11 cellular contexts compared by ENCODE assay signal in the genomic region with DNA sequence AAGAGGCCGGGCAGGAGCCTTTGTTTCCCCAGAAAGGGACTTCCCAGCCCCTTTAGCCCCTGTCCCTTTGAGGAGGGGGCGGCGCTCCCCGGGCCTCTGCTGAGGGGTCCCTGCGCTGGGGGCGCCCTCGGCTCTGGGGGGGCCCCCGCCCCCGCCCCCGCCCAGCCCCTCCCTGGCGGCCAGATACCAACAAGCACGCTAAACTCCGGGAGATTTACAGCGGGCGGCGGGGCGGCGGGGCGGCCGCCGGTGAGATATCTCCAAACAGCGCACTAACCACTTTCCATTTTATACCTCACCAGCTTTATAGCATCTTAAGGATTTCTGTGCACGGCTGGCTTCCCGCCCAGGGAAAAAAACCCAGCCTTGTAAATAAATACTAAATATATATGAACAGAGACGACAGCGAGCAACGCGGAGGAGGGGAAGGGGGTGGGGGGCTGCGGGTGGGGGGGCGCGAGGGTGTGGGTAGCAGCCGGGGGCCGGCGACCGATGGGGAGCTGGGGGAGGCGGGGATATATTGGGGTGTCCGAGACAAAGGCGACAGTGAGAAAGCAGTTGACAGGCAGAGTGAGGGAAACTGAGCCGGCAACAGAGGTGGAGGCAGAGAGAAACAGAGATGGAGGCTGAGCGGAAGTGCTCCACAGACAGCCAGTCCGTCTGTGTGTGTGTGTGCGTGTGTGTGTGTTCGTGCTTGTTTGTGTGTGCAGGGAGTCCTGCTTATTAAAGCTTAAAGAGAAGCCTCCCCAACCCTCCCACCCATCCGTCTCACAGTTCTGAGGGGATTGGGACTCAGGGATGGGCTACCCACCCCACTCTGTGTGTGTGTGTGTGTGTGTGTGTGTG.
DNase-seq lines count a peak whose midpoint lies in the region; ATAC-seq and TF ChIP-seq lines count a peak whose summit lies in the region.
"Had no signal": no experiment of that assay in that cellular context is flagged by ENCODE, and none has a peak within 500 bp of the region (broad histone marks: within the 10 kb centered on the region; RNA-seq: fewer than 3 reads in every experiment).

No MANE protein-coding gene starts in this region.

- H3K79me1 ChIP-seq in trophoblast cell (ENCODE audit: low read length), result no peaks in the 10 kb centered on the region

- H4K12ac ChIP-seq in trophoblast cell (ENCODE audit: low read depth, low read length), result no peak overlapping the region

- no peaks in the 10 kb centered on the region for H3K9me3 Mint-ChIP-seq in GM23338
- H3K9me3 Mint-ChIP-seq in activated naive CD8-positive, alpha-beta T cell treated with anti-CD3 and anti-CD28 coated beads, Interleukin-2, amount 50 U/mL, for 24 hours, result no peaks in the 10 kb centered on the region
- H3K9me3 Mint-ChIP-seq: brain had no signal

- no peaks in the 10 kb centered on the region for H3F3A ChIP-seq in GM23338 (replicated peaks; ENCODE audit: low read depth)

- H3K4me2 ChIP-seq in GM23338 (peak overlapping the region; percentile 38; the same call in 1 of the 2 replicates), trophoblast cell (ENCODE audit: low read length) (no peak overlapping the region)

- no peak overlapping the region for H2BK120ac ChIP-seq in trophoblast cell (ENCODE audit: insufficient read depth, low read length, poor library complexity)

- peak overlapping the region; percentile 17; the same call in 1 of the 2 replicates for H3K4me3 ChIP-seq in GM23338
- H3K4me3 ChIP-seq in trophoblast cell (ENCODE audit: low read depth, low read length), result no peak overlapping the region
- H3K4me3 ChIP-seq: esophagus muscularis mucosa, uterus had no signal

- H3K4me1 Mint-ChIP-seq in GM23338, result peaks cover 23% of the 10 kb centered on the region
- no peaks in the 10 kb centered on the region for H3K4me1 Mint-ChIP-seq in activated naive CD8-positive, alpha-beta T cell treated with anti-CD3 and anti-CD28 coated beads, Interleukin-2, amount 50 U/mL, for 24 hours
- H3K4me1 Mint-ChIP-seq: brain had no signal

- H3K9me3 ChIP-seq in trophoblast cell (ENCODE audit: insufficient read depth, low read depth, low read length), result peaks cover 6% of the 10 kb centered on the region
- H3K9me3 ChIP-seq: esophagus muscularis mucosa, uterus had no signal

- no peaks in the 10 kb centered on the region for H3K79me2 ChIP-seq in GM23338 (replicated peaks; ENCODE audit: insufficient read depth)
- H3K79me2 ChIP-seq in trophoblast cell (ENCODE audit: control insufficient read depth, insufficient read depth, low read length, poor library complexity), result no peaks in the 10 kb centered on the region

- no peak for TF ChIP-seq CTCF in GM23338 (conservative IDR thresholded peaks at IDR 0.05; ENCODE audit: low read depth in 2 of 2)

- H3K27ac ChIP-seq in GM23338 (ENCODE audit: low read depth) (no peak overlapping the region), trophoblast cell (ENCODE audit: low read depth, low read length) (no peak overlapping the region)
- H3K27ac ChIP-seq: esophagus muscularis mucosa, uterus had no signal

- DNase-seq in GM23338 (ENCODE audit: low spot score), result no peak
- peak; percentile 31 for DNase-seq in T-helper 9 cell
- DNase-seq in activated naive CD8-positive, alpha-beta T cell treated with anti-CD3 and anti-CD28 coated beads, Interleukin-2, amount 50 U/mL, for 24 hours, result peak; percentile 8
- peak; percentile 7 to 19 for DNase-seq in stimulated activated CD4-positive, alpha-beta T cell treated with anti-CD3 and anti-CD28 coated beads, Interleukin-1b, Interleukin-23, amount 100 ng/mL, for 4 hours (ENCODE audit: low read depth in 2 of 2)
- DNase-seq in trophoblast cell, result no peak
- DNase-seq in HK-2 (ENCODE audit: unreplicated experiment), result no peak
- DNase-seq: uterus had no signal

- H3K18ac ChIP-seq in trophoblast cell (ENCODE audit: low read length), result no peak overlapping the region

- no peak overlapping the region for H3K4ac ChIP-seq in trophoblast cell (ENCODE audit: low read depth, low read length)

- no peak overlapping the region for H2BK12ac ChIP-seq in trophoblast cell (ENCODE audit: low read length)

- H4K20me1 ChIP-seq in GM23338 (replicated peaks; ENCODE audit: insufficient read depth), result no peaks in the 10 kb centered on the region

- peak overlapping the region; percentile 48; the same call in 2 of the 3 replicates for H3K4me3 Mint-ChIP-seq in GM23338
- H3K4me3 Mint-ChIP-seq in activated naive CD8-positive, alpha-beta T cell treated with anti-CD3 and anti-CD28 coated beads, Interleukin-2, amount 50 U/mL, for 24 hours, result peak overlapping the region; percentile 44

- H3K23ac ChIP-seq in trophoblast cell (ENCODE audit: low read length), result no peak overlapping the region

- H4K91ac ChIP-seq in trophoblast cell (ENCODE audit: low read depth, low read length), result no peak overlapping the region

- H3K27ac Mint-ChIP-seq in GM23338, result no peak overlapping the region
- H3K27ac Mint-ChIP-seq in activated naive CD8-positive, alpha-beta T cell treated with anti-CD3 and anti-CD28 coated beads, Interleukin-2, amount 50 U/mL, for 24 hours, result no peak overlapping the region

- WGBS in trophoblast cell (ENCODE audit: extremely low coverage, insufficient coverage, insufficient read length), result no CpG with 5 or more reads among the region's 44 CpGs

- H3K14ac ChIP-seq in trophoblast cell (ENCODE audit: low read length), result no peak overlapping the region

- H3K36me3 ChIP-seq in GM23338 (ENCODE audit: insufficient read depth) (no peaks in the 10 kb centered on the region), trophoblast cell (ENCODE audit: control insufficient read depth in 1 of 2, insufficient read depth in 2 of 2, low read length in 2 of 2) (no peaks in the 10 kb centered on the region)
- H3K36me3 ChIP-seq: esophagus muscularis mucosa, uterus had no signal

- 0 out of 2 replicates have a peak, but pooled peaks cover 1% of the 10 kb centered on the region for H3K9me2 ChIP-seq in GM23338 (ENCODE audit: insufficient read depth)

- no peak overlapping the region for H3K9ac ChIP-seq in trophoblast cell (ENCODE audit: low read length)

- no peaks in the 10 kb centered on the region for H3K36me3 Mint-ChIP-seq in GM23338 (ENCODE audit: low read depth)
- H3K36me3 Mint-ChIP-seq in activated naive CD8-positive, alpha-beta T cell treated with anti-CD3 and anti-CD28 coated beads, Interleukin-2, amount 50 U/mL, for 24 hours (ENCODE audit: low read depth), result no peaks in the 10 kb centered on the region
- H3K36me3 Mint-ChIP-seq: brain had no signal

- H2AK5ac ChIP-seq in trophoblast cell (ENCODE audit: low read length), result no peak overlapping the region

- ATAC-seq in GM23338 (no peak), HG02885 (IDR thresholded peaks at IDR 0.05; ENCODE audit: poor library complexity, unreplicated experiment) (no peak), GM18511 (IDR thresholded peaks at IDR 0.05; ENCODE audit: unreplicated experiment) (no peak)
- ATAC-seq in activated naive CD8-positive, alpha-beta T cell treated with anti-CD3 and anti-CD28 coated beads, Interleukin-2, amount 50 U/mL, for 24 hours, result no peak

- H2BK5ac ChIP-seq in trophoblast cell (ENCODE audit: low read depth, low read length, poor library complexity), result no peak overlapping the region

- H3K4me1 ChIP-seq in GM23338 (ENCODE audit: insufficient read depth), result peaks cover 15% of the 10 kb centered on the region
- H3K4me1 ChIP-seq in trophoblast cell (ENCODE audit: control insufficient read depth in 1 of 2, insufficient read depth in 2 of 2, low read length in 2 of 2), result no peaks in the 10 kb centered on the region
- H3K4me1 ChIP-seq: uterus had no signal

- H3K27me3 ChIP-seq in GM23338 (ENCODE audit: insufficient read depth) (peaks cover 21% of the 10 kb centered on the region), trophoblast cell (ENCODE audit: insufficient read depth, low read length) (no peaks in the 10 kb centered on the region)

- H2AFZ ChIP-seq in GM23338 (no peak overlapping the region), trophoblast cell (ENCODE audit: insufficient read depth, low read length, poor library complexity) (no peak overlapping the region)

- peaks cover 2% of the 10 kb centered on the region for H3K27me3 Mint-ChIP-seq in GM23338 (ENCODE audit: insufficient read depth, low read depth, poor library complexity)
- peaks cover 71% of the 10 kb centered on the region for H3K27me3 Mint-ChIP-seq in activated naive CD8-positive, alpha-beta T cell treated with anti-CD3 and anti-CD28 coated beads, Interleukin-2, amount 50 U/mL, for 24 hours

- H4K8ac ChIP-seq in trophoblast cell (ENCODE audit: low read depth, low read length), result no peak overlapping the region

TF ChIP-seq in GM23338, 12 proteins besides CTCF, POLR2A, EP300 and RAD21:
- TF ChIP-seq NANOG (IDR thresholded peaks at IDR 0.05; ENCODE audit: borderline replicate concordance), result no peak
- no peak for TF ChIP-seq CREB1 (CRISPR knock-in tag; IDR thresholded peaks at IDR 0.05; ENCODE audit: low read depth)
- no peak for TF ChIP-seq STAT1 (IDR thresholded peaks at IDR 0.05; ENCODE audit: unreplicated experiment)
- TF ChIP-seq EZH2phosphoT487 (IDR thresholded peaks at IDR 0.05; ENCODE audit: unreplicated experiment), result no peak
TF ChIP-seq in GM23338: peak in this region for 0.

Comparison
In these comparisons a context has a peak if more than half of its experiments do, and no peak if none do; other contexts are left out.
1. DNase-seq: peak in T-helper 9 cell (single experiment), activated naive CD8-positive, alpha-beta T cell treated with anti-CD3 and anti-CD28 coated beads, Interleukin-2, amount 50 U/mL, for 24 hours (single experiment) and stimulated activated CD4-positive, alpha-beta T cell treated with anti-CD3 and anti-CD28 coated beads, Interleukin-1b, Interleukin-23, amount 100 ng/mL, for 4 hours (2 of 2); none in GM23338 (single experiment), trophoblast cell (0 of 2) and HK-2 (single experiment).